In genomic region chr12:115336506-115336905, GRCh38 we compare ENCODE assay signal across 16 cellular contexts.
DNase-seq lines count a peak whose midpoint lies in the region; ATAC-seq and TF ChIP-seq lines count a peak whose summit lies in the region.
"Had no signal": no experiment of that assay in that cellular context is flagged by ENCODE, and none has a peak within 500 bp of the region (broad histone marks: within the 10 kb centered on the region; RNA-seq: fewer than 3 reads in every experiment).

No MANE protein-coding gene starts in this region.

- H3K27ac ChIP-seq in heart right ventricle (peak overlapping the region in 8 of 10 donors; percentile 3 to 75 (median 36)), subcutaneous abdominal adipose tissue (ENCODE audit: low read depth, low read length) (peak overlapping the region; percentile 94), breast epithelium (no peak overlapping the region)
- H3K27ac ChIP-seq: HL-60 had no signal

- H3K27me3 ChIP-seq in heart right ventricle = peaks cover 0 to 3% (median 0%) of the 10 kb centered on the region in 7 donors
- no peaks in the 10 kb centered on the region for H3K27me3 ChIP-seq in subcutaneous abdominal adipose tissue (ENCODE audit: control insufficient read depth in 5 of 5, insufficient read depth in 4 of 5, low read length in 5 of 5)
- no peaks in the 10 kb centered on the region for H3K27me3 ChIP-seq in breast epithelium

- peak overlapping the region in 7 of 10 donors; percentile 4 to 38 (median 21) for H3K4me3 ChIP-seq in heart right ventricle
- H3K4me3 ChIP-seq in HFF-Myc (replicated peaks; ENCODE audit: low read depth, low read length) = peak overlapping the region; percentile 40
- H3K4me3 ChIP-seq in subcutaneous abdominal adipose tissue (ENCODE audit: low read depth in 1 of 5, low read length in 5 of 5) = peak overlapping the region in 4 of 5 donors; percentile 34 to 41 (median 38)
- H3K4me3 ChIP-seq in breast epithelium = no peak overlapping the region
- H3K4me3 ChIP-seq: HAP-1 had no signal

- peaks cover 0 to 6% (median 0%) of the 10 kb centered on the region in 11 donors for H3K9me3 ChIP-seq in heart right ventricle
- H3K9me3 ChIP-seq in subcutaneous abdominal adipose tissue (ENCODE audit: control insufficient read depth in 5 of 5, low read length in 5 of 5) = no peaks in the 10 kb centered on the region
- no peaks in the 10 kb centered on the region for H3K9me3 ChIP-seq in breast epithelium
- H3K9me3 ChIP-seq: HAP-1 had no signal

- H3K4me1 ChIP-seq in heart right ventricle (peaks cover 0 to 45% (median 12%) of the 10 kb centered on the region in 9 donors), subcutaneous abdominal adipose tissue (ENCODE audit: control insufficient read depth in 5 of 5, insufficient read depth in 5 of 5, low read length in 5 of 5) (peaks cover 23 to 68% (median 53%) of the 10 kb centered on the region in 5 donors), breast epithelium (no peaks in the 10 kb centered on the region)

- intact Hi-C loops in heart right ventricle (cut with DNase I) = loop anchor here in 3 of 10 donors (5.0 to 10.0 kb wide), 3 partner anchors 322 to 654 kb away; partner anchors contain the start of gene TBX3 (in 3 of the 3)
- intact Hi-C loops in cardiac septum (cut with DNase I) = loop anchor here (5.0 kb wide), 2 partner anchors 109 to 654 kb away; partner anchors contain the start of gene TBX3
- intact Hi-C loops in breast epithelium (cut with DNase I; ENCODE audit: low total_unique reads) = no loop called here

- H3K36me3 Mint-ChIP-seq in nephron progenitor cell (ENCODE audit: low read depth) = no peaks in the 10 kb centered on the region
- H3K36me3 Mint-ChIP-seq: CD4-positive, alpha-beta memory T cell had no signal

- DNase-seq in heart right ventricle (no peak), cardiac septum (ENCODE audit: low spot score) (no peak), HFF-Myc (ENCODE audit: extremely low read depth, low read depth) (no peak), amniotic epithelial cell (ENCODE audit: low read depth) (peak; percentile 12), nucleus accumbens (lab: John Stamatoyannopoulos, UW) (no peak), nephron progenitor cell (no peak), breast epithelium (ENCODE audit: low spot score in 2 of 2) (no peak)
- DNase-seq: C1 segment of cervical spinal cord; CD4-positive, alpha-beta memory T cell; DND-41; GF-D8; GOT3 had no signal

- peaks cover 3% of the 10 kb centered on the region for H3K9me3 Mint-ChIP-seq in nephron progenitor cell

- H3K4me1 Mint-ChIP-seq in nephron progenitor cell = peaks cover 41% of the 10 kb centered on the region
- H3K4me1 Mint-ChIP-seq: B cell; CD4-positive, alpha-beta memory T cell had no signal

- peaks cover 17% of the 10 kb centered on the region for H3K27me3 Mint-ChIP-seq in nephron progenitor cell (ENCODE audit: low read depth, poor library complexity)
- H3K27me3 Mint-ChIP-seq: B cell; CD4-positive, alpha-beta memory T cell had no signal

- H3K9ac ChIP-seq in subcutaneous abdominal adipose tissue (ENCODE audit: low read length in 5 of 5) = no peak overlapping the region

- TF ChIP-seq CTCF in heart right ventricle (IDR thresholded peaks at IDR 0.05) = no peak
- TF ChIP-seq CTCF in HFF-Myc (IDR thresholded peaks at IDR 0.05; ENCODE audit: low read depth, low read length, missing control alignments) = no peak
- TF ChIP-seq CTCF in nephron progenitor cell (IDR thresholded peaks at IDR 0.05) = no peak
- no peak for TF ChIP-seq CTCF in breast epithelium (IDR thresholded peaks at IDR 0.05)

- H3K27ac Mint-ChIP-seq in nephron progenitor cell = no peak overlapping the region
- H3K27ac Mint-ChIP-seq: B cell; CD4-positive, alpha-beta memory T cell had no signal

- H3K36me3 ChIP-seq in heart right ventricle = no peaks in the 10 kb centered on the region
- H3K36me3 ChIP-seq in subcutaneous abdominal adipose tissue (ENCODE audit: control insufficient read depth in 5 of 5, insufficient read depth in 5 of 5, low read length in 5 of 5) = no peaks in the 10 kb centered on the region
- H3K36me3 ChIP-seq in breast epithelium = no peaks in the 10 kb centered on the region
- H3K36me3 ChIP-seq: HAP-1 had no signal

- no peak overlapping the region for H3K4me3 Mint-ChIP-seq in nephron progenitor cell
- H3K4me3 Mint-ChIP-seq: B cell; CD4-positive, alpha-beta memory T cell had no signal

- no peak for ATAC-seq in heart right ventricle

- WGBS in heart right ventricle, 2 donors = 83 to 90% methylated on average over 3 of the region's 3 CpGs

- TF ChIP-seq POLR2A in breast epithelium (IDR thresholded peaks at IDR 0.05) = no peak

Comparison
In these comparisons a context has a peak if more than half of its experiments do, and no peak if none do; other contexts are left out.
1. H3K27ac ChIP-seq: peak in heart right ventricle (8 of 10) and subcutaneous abdominal adipose tissue (single experiment); none in breast epithelium (0 of 2).
2. H3K4me3 ChIP-seq: peak in heart right ventricle (7 of 10), HFF-Myc (single experiment) and subcutaneous abdominal adipose tissue (4 of 5); none in breast epithelium (0 of 3).